27 cellular contexts compared by ENCODE assay signal in genomic region chr18:50678651-50679415, GRCh38.
"Had no signal": no experiment of that assay in that cellular context is flagged by ENCODE, and none has a peak within 500 bp of the region (broad histone marks: within the 10 kb centered on the region; RNA-seq: fewer than 3 reads in every experiment).

No MANE protein-coding gene starts in this region.

- H3K4me1 Mint-ChIP-seq: natural killer cell; stimulated activated memory B cell treated with anti-CD40 and anti-IgM and Interleukin-4, amounts not matched to agents 10 μg/mL and 1 μg/mL and 100 μg/mL, for 72 hours had no signal

- H3K79me2 ChIP-seq: hepatocyte had no signal

- H3K27me3 ChIP-seq: body of pancreas, cardiac muscle cell, dorsolateral prefrontal cortex, gastrocnemius medialis, hepatocyte, stomach, thyroid gland, upper lobe of right lung had no signal

- H3K9me3 ChIP-seq: body of pancreas, gastrocnemius medialis, lower lobe of right lung, stomach, thyroid gland, upper lobe of right lung had no signal

- H2AFZ ChIP-seq: hepatocyte had no signal

- ATAC-seq: activated naive CD4-positive, alpha-beta T cell treated with anti-CD3 and anti-CD28 coated beads, Interleukin-2, amount 50 U/mL, for 72 hours; activated T-cell treated with anti-CD3 and anti-CD28 coated beads, Interleukin-2, amount 50 U/mL, for 72 hours; body of pancreas; gastrocnemius medialis; natural killer cell; stimulated activated memory B cell treated with anti-CD40 and anti-IgM and Interleukin-4, amounts not matched to agents 10 μg/mL and 1 μg/mL and 100 μg/mL, for 72 hours; upper lobe of right lung had no signal

- H3K9me3 Mint-ChIP-seq: activated naive CD4-positive, alpha-beta T cell treated with anti-CD3 and anti-CD28 coated beads, Interleukin-2, amount 50 U/mL, for 72 hours; activated T-cell treated with anti-CD3 and anti-CD28 coated beads, Interleukin-2, amount 50 U/mL, for 72 hours; natural killer cell; stimulated activated memory B cell treated with anti-CD40 and anti-IgM and Interleukin-4, amounts not matched to agents 10 μg/mL and 1 μg/mL and 100 μg/mL, for 72 hours had no signal

- H3K36me3 Mint-ChIP-seq: activated naive CD4-positive, alpha-beta T cell treated with anti-CD3 and anti-CD28 coated beads, Interleukin-2, amount 50 U/mL, for 72 hours; natural killer cell; stimulated activated memory B cell treated with anti-CD40 and anti-IgM and Interleukin-4, amounts not matched to agents 10 μg/mL and 1 μg/mL and 100 μg/mL, for 72 hours had no signal

- H3K27ac ChIP-seq: body of pancreas, cardiac muscle cell, coronary artery, dorsolateral prefrontal cortex, gastrocnemius medialis, hepatocyte, lower lobe of right lung, skin epidermis, stomach, thyroid gland, upper lobe of right lung had no signal

- H3K4me3 ChIP-seq: body of pancreas, cardiac muscle cell, coronary artery, dorsolateral prefrontal cortex, gastrocnemius medialis, hepatocyte, lower lobe of right lung, skin epidermis, stomach, thyroid gland, upper lobe of right lung had no signal

- H3K4me1 ChIP-seq: body of pancreas, gastrocnemius medialis, lower lobe of right lung, stomach, thyroid gland, upper lobe of right lung had no signal

- H3K4me2 ChIP-seq: hepatocyte had no signal

- H3K36me3 ChIP-seq: cardiac muscle cell, gastrocnemius medialis, lower lobe of right lung, stomach, thyroid gland, upper lobe of right lung had no signal

- H3K27me3 Mint-ChIP-seq: progenitor cell of endocrine pancreas had no signal

- DNase-seq: activated CD4-positive, alpha-beta T cell treated with anti-CD3 and anti-CD28 coated beads for 4 hours; activated CD4-positive, alpha-beta T cell treated with anti-CD3 and anti-CD28 coated beads, Interleukin-2, amount 50 U/mL, for 4 hours; activated CD4-positive, CD25-positive, alpha-beta regulatory T cell; activated naive CD4-positive, alpha-beta T cell; activated T-cell treated with anti-CD3 and anti-CD28 coated beads for 4 hours; activated T-cell treated with anti-CD3 and anti-CD28 coated beads, Interleukin-2, amount 50 U/mL, for 72 hours; anterior cingulate cortex; body of pancreas; dorsolateral prefrontal cortex; effector memory CD4-positive, alpha-beta T cell; erythroblast; gastrocnemius medialis; lower lobe of right lung; mesenchymal stem cell; natural killer cell; stimulated activated CD4-positive, alpha-beta T cell treated with anti-CD3 and anti-CD28 coated beads, Interleukin-4, amount 100 ng/mL, for 4 hours; stimulated activated CD8-positive, alpha-beta memory T cell treated with anti-CD3 and anti-CD28 coated beads, Interleukin-4, amount 100 ng/mL, for 48 hours; stomach; thyroid gland; upper lobe of right lung had no signal

- H3K27ac Mint-ChIP-seq: activated naive CD4-positive, alpha-beta T cell treated with anti-CD3 and anti-CD28 coated beads, Interleukin-2, amount 50 U/mL, for 72 hours; activated T-cell treated with anti-CD3 and anti-CD28 coated beads, Interleukin-2, amount 50 U/mL, for 72 hours; natural killer cell; progenitor cell of endocrine pancreas; stimulated activated memory B cell treated with anti-CD40 and anti-IgM and Interleukin-4, amounts not matched to agents 10 μg/mL and 1 μg/mL and 100 μg/mL, for 72 hours had no signal

- H3K4me3 Mint-ChIP-seq: activated T-cell treated with anti-CD3 and anti-CD28 coated beads, Interleukin-2, amount 50 U/mL, for 72 hours; natural killer cell; stimulated activated memory B cell treated with anti-CD40 and anti-IgM and Interleukin-4, amounts not matched to agents 10 μg/mL and 1 μg/mL and 100 μg/mL, for 72 hours had no signal
